Comparison of ENCODE assay signal across 4 cellular contexts in genomic region chr15:41469644-41470043, GRCh38. TPM values are rescaled to one million over a fixed set of nuclear protein-coding genes. Genes with fewer than 3 reads are reported as not detected.
"Had no signal": no experiment of that assay in that cellular context is flagged by ENCODE, and none has a peak within 500 bp of the region (broad histone marks: within the 10 kb centered on the region; RNA-seq: fewer than 3 reads in every experiment).

No MANE protein-coding gene starts in this region.

RNA-seq across cellular contexts. Expression of gene ITPKA, which starts 24.0 kb away (rescaled TPM):
- polyA plus RNA-seq: IgD-negative memory B cell had no signal

RNA-seq across cellular contexts. Expression of gene LTK, which starts 44.0 kb away (rescaled TPM):
- total RNA-seq: HepG2, HT1080 had no signal
- polyA plus RNA-seq: GM23338 had no signal
